Comparison of ENCODE assay signal across 22 cellular contexts in genomic region chr9:5789489-5789888, GRCh38.
"Had no signal": no experiment of that assay in that cellular context is flagged by ENCODE, and none has a peak within 500 bp of the region (broad histone marks: within the 10 kb centered on the region; RNA-seq: fewer than 3 reads in every experiment).

No MANE protein-coding gene starts in this region.

- H3K27me3 ChIP-seq: esophagus muscularis mucosa, left lung, right atrium auricular region, tibial nerve had no signal

- H3K27ac ChIP-seq: esophagus muscularis mucosa, left lung, lower lobe of right lung, parathyroid adenoma, right atrium auricular region, tibial nerve had no signal

- H3K9ac ChIP-seq: parathyroid adenoma had no signal

- H2AFZ ChIP-seq: parathyroid adenoma had no signal

- H3K4me1 ChIP-seq: right atrium auricular region, tibial nerve had no signal

- ATAC-seq: activated CD8-positive, alpha-beta memory T cell treated with anti-CD3 and anti-CD28 coated beads, Interleukin-2, amount 10 ng/mL, durations not matched to agents 7 days and 5 days; activated CD8-positive, alpha-beta T cell treated with anti-CD3 and anti-CD28 coated beads, Interleukin-2, amount 10 ng/mL, durations not matched to agents 7 days and 5 days; left lung; lower lobe of right lung; naive thymus-derived CD8-positive, alpha-beta T cell; WTC11 had no signal

- DNase-seq: activated CD4-positive, alpha-beta T cell treated with anti-CD3 and anti-CD28 coated beads for 1 hour; activated CD8-positive, alpha-beta memory T cell treated with anti-CD3 and anti-CD28 coated beads, Interleukin-2, amount 10 ng/mL, durations not matched to agents 7 days and 5 days; activated CD8-positive, alpha-beta T cell treated with anti-CD3 and anti-CD28 coated beads, Interleukin-2, amount 10 ng/mL, durations not matched to agents 7 days and 5 days; activated effector memory CD4-positive, alpha-beta T cell treated with anti-CD3 and anti-CD28 coated beads, Interleukin-2, amount 50 U/mL, for 16 hours; activated naive CD4-positive, alpha-beta T cell treated with anti-CD3 and anti-CD28 coated beads for 36 hours; anterior cingulate cortex; endodermal cell; foreskin melanocyte; left lung; lower lobe of right lung; mesenchymal stem cell; naive thymus-derived CD8-positive, alpha-beta T cell; occipital lobe; stimulated activated CD4-positive, alpha-beta T cell treated with anti-CD3 and anti-CD28 coated beads, Interleukin-15, amount 100 ng/mL, for 24 hours; stimulated activated naive CD4-positive, alpha-beta T cell; T-helper 2 cell had no signal

- H3K4me3 ChIP-seq: esophagus muscularis mucosa, left lung, lower lobe of right lung, right atrium auricular region, tibial nerve had no signal

- H3K9me3 ChIP-seq: esophagus muscularis mucosa, left lung, lower lobe of right lung, right atrium auricular region, tibial nerve had no signal

- FAIRE-seq: bronchial epithelial cell had no signal
